1 cellular context compared by ENCODE assay signal in genomic region chr6:144214622-144215401, GRCh38.
A peak's percentile ranks its signal among the peaks of the same experiment; 100 is the strongest.
TF ChIP-seq lines count a peak whose summit lies in the region.

No MANE protein-coding gene starts in this region.

TF ChIP-seq in HepG2, 621 proteins besides CTCF, POLR2A, EP300 and RAD21 (continued from another document and continues in another):
- TF ChIP-seq ZNF546 (CRISPR knock-in tag; conservative IDR thresholded peaks at IDR 0.05) (0 out of 2 replicates have a peak, but pooled peaks have one; percentile 20), ZMYM2 (CRISPR knock-in tag; IDR thresholded peaks at IDR 0.05) (0 out of 2 replicates have a peak, but pooled peaks have one; percentile 58), ZBTB38 (CRISPR knock-in tag; IDR thresholded peaks at IDR 0.05) (peak; percentile 56), DDIT3 (CRISPR knock-in tag; IDR thresholded peaks at IDR 0.05) (no peak), RXRA (CRISPR knock-in tag; IDR thresholded peaks at IDR 0.05) (peak; percentile 30; the same call in 1 of the 2 replicates), ZNF780A (CRISPR knock-in tag; IDR thresholded peaks at IDR 0.05) (no peak), ZNF569 (CRISPR knock-in tag; IDR thresholded peaks at IDR 0.05; ENCODE audit: borderline replicate concordance) (0 out of 2 replicates have a peak, but pooled peaks have one; percentile 50), BCL3 (CRISPR knock-in tag; IDR thresholded peaks at IDR 0.05) (peak; percentile 39; the same call in 1 of the 2 replicates), FOXM1 (CRISPR knock-in tag; IDR thresholded peaks at IDR 0.05) (no peak), KIAA2018 (CRISPR knock-in tag; IDR thresholded peaks at IDR 0.05; ENCODE audit: borderline replicate concordance) (0 out of 2 replicates have a peak, but pooled peaks have one; percentile 83), ZNF451 (CRISPR knock-in tag; IDR thresholded peaks at IDR 0.05) (no peak; the same call in 1 of the 2 replicates), CEBPB (IDR thresholded peaks at IDR 0.05; ENCODE audit: borderline replicate concordance, low read depth, low read length) (no peak), ZNF770 (CRISPR knock-in tag; IDR thresholded peaks at IDR 0.05) (no peak), GLI4 (CRISPR knock-in tag; IDR thresholded peaks at IDR 0.05; ENCODE audit: borderline replicate concordance) (peak; percentile 48; the same call in 1 of the 2 replicates), SMAD3 (CRISPR knock-in tag; IDR thresholded peaks at IDR 0.05) (no peak), SNAPC4 (CRISPR knock-in tag; IDR thresholded peaks at IDR 0.05) (no peak), TMF1 (CRISPR knock-in tag; IDR thresholded peaks at IDR 0.05; ENCODE audit: low read depth) (no peak), NONO (IDR thresholded peaks at IDR 0.05) (no peak), NONO (CRISPR knock-in tag; conservative IDR thresholded peaks at IDR 0.05) (0 out of 2 replicates have a peak, but pooled peaks have one; percentile 10), ZBTB33 (CRISPR knock-in tag; IDR thresholded peaks at IDR 0.05) (peak; percentile 95), TBP (CRISPR knock-in tag; IDR thresholded peaks at IDR 0.05) (no peak), ZNF644 (CRISPR knock-in tag; IDR thresholded peaks at IDR 0.05; ENCODE audit: low read depth) (no peak), HIC2 (CRISPR knock-in tag; IDR thresholded peaks at IDR 0.05; ENCODE audit: low read depth) (no peak), ZNF557 (CRISPR knock-in tag; IDR thresholded peaks at IDR 0.05) (no peak), ZBTB10 (CRISPR knock-in tag; IDR thresholded peaks at IDR 0.05; ENCODE audit: borderline replicate concordance) (no peak), NFATC3 (CRISPR knock-in tag; IDR thresholded peaks at IDR 0.05) (peak; percentile 59; the same call in 1 of the 2 replicates), ZNF552 (CRISPR knock-in tag; IDR thresholded peaks at IDR 0.05; ENCODE audit: borderline replicate concordance) (peak; percentile 56; the same call in 1 of the 2 replicates), ZSCAN22 (CRISPR knock-in tag; IDR thresholded peaks at IDR 0.05) (no peak), ZNF275 (CRISPR knock-in tag; IDR thresholded peaks at IDR 0.05; ENCODE audit: borderline replicate concordance) (no peak)
